10 cellular contexts compared by ENCODE assay signal in the genomic region with DNA sequence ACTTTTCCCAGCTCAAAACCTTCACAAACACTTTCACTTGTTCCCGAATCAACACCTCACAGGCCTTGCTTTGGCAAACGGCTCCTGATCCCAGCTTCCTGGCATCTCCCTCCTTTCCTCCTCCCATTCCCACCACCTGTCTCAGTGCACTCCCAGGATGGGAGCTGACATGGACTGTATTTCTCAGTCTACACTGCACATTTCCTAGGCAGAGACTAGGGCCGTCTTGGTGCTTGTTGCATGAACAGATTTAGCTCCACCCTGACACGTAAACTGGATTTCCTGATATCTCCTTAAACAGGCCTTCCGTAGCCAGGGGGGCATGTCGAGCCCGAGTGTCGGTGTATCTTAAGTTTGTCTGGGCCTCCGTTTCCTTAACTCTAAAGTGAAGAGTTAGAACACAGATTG. TPM values are rescaled to one million over a fixed set of nuclear protein-coding genes. Genes with fewer than 3 reads are reported as not detected.
DNase-seq lines count a peak whose midpoint lies in the region; ATAC-seq and TF ChIP-seq lines count a peak whose summit lies in the region.
"Had no signal": no experiment of that assay in that cellular context is flagged by ENCODE, and none has a peak within 500 bp of the region (broad histone marks: within the 10 kb centered on the region; RNA-seq: fewer than 3 reads in every experiment).

No MANE protein-coding gene starts in this region.

- H3K27ac ChIP-seq in endodermal cell (ENCODE audit: low read depth, low read length) = no peak overlapping the region

- peaks cover 6% of the 10 kb centered on the region; the same call in 1 of the 2 replicates for H3K4me1 ChIP-seq in ES-I3 (ENCODE audit: insufficient read depth, low read length)
- H3K4me1 ChIP-seq in endodermal cell (ENCODE audit: control insufficient read depth, insufficient read depth, low read length) = no peaks in the 10 kb centered on the region

- H3K4me1 Mint-ChIP-seq in endodermal cell (peaks cover 13% of the 10 kb centered on the region), progenitor cell of endocrine pancreas (ENCODE audit: low read depth) (peaks cover 14% of the 10 kb centered on the region)
- H3K4me1 Mint-ChIP-seq in activated T-helper 2 cell treated with anti-CD3 and anti-CD28 coated beads, Interferon-gamma antibody, Interleukin-2, Interleukin-4, amounts not matched to agents 10 μg/mL and 5 μg/mL and 100 μg/mL, durations not matched to agents 14 hours and 24 hours and 36 hours (ENCODE audit: low read depth) = peaks cover 21% of the 10 kb centered on the region

- H3K36me3 Mint-ChIP-seq in endodermal cell (ENCODE audit: low read depth) = peaks cover 3% of the 10 kb centered on the region
- H3K36me3 Mint-ChIP-seq in progenitor cell of endocrine pancreas (ENCODE audit: insufficient read depth) = no peaks in the 10 kb centered on the region
- H3K36me3 Mint-ChIP-seq in activated T-helper 2 cell treated with anti-CD3 and anti-CD28 coated beads, Interferon-gamma antibody, Interleukin-2, Interleukin-4, amounts not matched to agents 10 μg/mL and 5 μg/mL and 100 μg/mL, durations not matched to agents 14 hours and 24 hours and 36 hours (ENCODE audit: low read depth) = peaks cover 19% of the 10 kb centered on the region

- H3K9ac ChIP-seq in ES-I3 (ENCODE audit: low read depth, low read length) (peak overlapping the region; percentile 83; the same call in 1 of the 2 replicates), endodermal cell (ENCODE audit: extremely low read depth, low read length, poor library complexity, severe bottlenecking) (no peak overlapping the region)

- H3K27me3 Mint-ChIP-seq in endodermal cell (ENCODE audit: insufficient read depth) (peaks cover 11% of the 10 kb centered on the region), progenitor cell of endocrine pancreas (peaks cover 4% of the 10 kb centered on the region)
- H3K27me3 Mint-ChIP-seq in activated T-helper 2 cell treated with anti-CD3 and anti-CD28 coated beads, Interferon-gamma antibody, Interleukin-2, Interleukin-4, amounts not matched to agents 10 μg/mL and 5 μg/mL and 100 μg/mL, durations not matched to agents 14 hours and 24 hours and 36 hours (ENCODE audit: low read depth) = peaks cover 23% of the 10 kb centered on the region

- ATAC-seq in GM19395 (IDR thresholded peaks at IDR 0.05; ENCODE audit: unreplicated experiment) = no peak

- peak overlapping the region; percentile 88 for H3K4me3 ChIP-seq in endodermal cell (ENCODE audit: low read length)

- H3K4me3 Mint-ChIP-seq in endodermal cell (peak overlapping the region; percentile 74), progenitor cell of endocrine pancreas (ENCODE audit: low read depth) (no peak overlapping the region)
- no peak overlapping the region for H3K4me3 Mint-ChIP-seq in activated T-helper 2 cell treated with anti-CD3 and anti-CD28 coated beads, Interferon-gamma antibody, Interleukin-2, Interleukin-4, amounts not matched to agents 10 μg/mL and 5 μg/mL and 100 μg/mL, durations not matched to agents 14 hours and 24 hours and 36 hours (ENCODE audit: low read depth)

- intact Hi-C loops in posterior cingulate gyrus (cut with DNase I) = loop anchor here (5.0 to 10.0 kb wide), 3 partner anchors 161 to 274 kb away; a partner anchor contains a TSS
- intact Hi-C loops in activated T-helper 2 cell treated with anti-CD3 and anti-CD28 coated beads, Interferon-gamma antibody, Interleukin-2, Interleukin-4, amounts not matched to agents 10 μg/mL and 5 μg/mL and 100 μg/mL, durations not matched to agents 14 hours and 24 hours and 36 hours (cut with micrococcal nuclease) = loop anchor here (5.0 kb wide), 1 partner anchor 259 kb away; a partner anchor contains a TSS

- TF ChIP-seq CTCF in endodermal cell (conservative IDR thresholded peaks at IDR 0.05) = no peak
- no peak for TF ChIP-seq CTCF in progenitor cell of endocrine pancreas (IDR thresholded peaks at IDR 0.05; ENCODE audit: unreplicated experiment)

- peak; percentile 63 for DNase-seq in OCI-M1 (lab: John Stamatoyannopoulos, UW)
- DNase-seq in endodermal cell = no peak
- no peak for DNase-seq in progenitor cell of endocrine pancreas (ENCODE audit: low spot score, unreplicated experiment)
- DNase-seq in iPS-NIHi7 (ENCODE audit: extremely low spot score) = no peak
- DNase-seq in posterior cingulate gyrus = no peak
- no peak for DNase-seq in activated T-helper 2 cell treated with anti-CD3 and anti-CD28 coated beads, Interferon-gamma antibody, Interleukin-2, Interleukin-4, amounts not matched to agents 10 μg/mL and 5 μg/mL and 100 μg/mL, durations not matched to agents 14 hours and 24 hours and 36 hours (ENCODE audit: low spot score)

- 84 to 96% methylated on average over 5 to 9 of the region's 9 CpGs for WGBS in endodermal cell (ENCODE audit: insufficient coverage in 1 of 2, insufficient read length in 1 of 2), 2 experiments

- peaks cover 19% of the 10 kb centered on the region for H3K27me3 ChIP-seq in endodermal cell (ENCODE audit: control insufficient read depth, insufficient read depth, low read length, poor library complexity, severe bottlenecking)

- H3K36me3 ChIP-seq in ES-I3 (ENCODE audit: insufficient read depth, low read length) (no peaks in the 10 kb centered on the region; the same call in 1 of the 2 replicates), endodermal cell (ENCODE audit: control insufficient read depth, insufficient read depth, low read length) (peaks cover 6% of the 10 kb centered on the region)

- no peaks in the 10 kb centered on the region for H3K9me3 ChIP-seq in ES-I3 (ENCODE audit: control insufficient read depth, insufficient read depth, low read length)
- no peaks in the 10 kb centered on the region for H3K9me3 ChIP-seq in endodermal cell (ENCODE audit: control insufficient read depth, low read length)

- H3K9me3 Mint-ChIP-seq in endodermal cell (no peaks in the 10 kb centered on the region), progenitor cell of endocrine pancreas (ENCODE audit: low read depth) (no peaks in the 10 kb centered on the region)
- no peaks in the 10 kb centered on the region for H3K9me3 Mint-ChIP-seq in activated T-helper 2 cell treated with anti-CD3 and anti-CD28 coated beads, Interferon-gamma antibody, Interleukin-2, Interleukin-4, amounts not matched to agents 10 μg/mL and 5 μg/mL and 100 μg/mL, durations not matched to agents 14 hours and 24 hours and 36 hours

- H3K27ac Mint-ChIP-seq in endodermal cell = no peak overlapping the region
- peak overlapping the region; percentile 93 for H3K27ac Mint-ChIP-seq in progenitor cell of endocrine pancreas
- H3K27ac Mint-ChIP-seq in activated T-helper 2 cell treated with anti-CD3 and anti-CD28 coated beads, Interferon-gamma antibody, Interleukin-2, Interleukin-4, amounts not matched to agents 10 μg/mL and 5 μg/mL and 100 μg/mL, durations not matched to agents 14 hours and 24 hours and 36 hours = no peak overlapping the region

RNA-seq across cellular contexts. Expression of a gene that starts 0.8 kb away (rescaled TPM):
- total RNA-seq in endodermal cell (1 to 10 TPM; 3.7 to 4.4 TPM), progenitor cell of endocrine pancreas (7.5 and 8.1 TPM in 2 replicates)
- polyA plus RNA-seq in endodermal cell (2013, experiment 1 of 2) = 3.3 TPM
- 4.1 TPM for polyA plus RNA-seq in endodermal cell (2013, experiment 2 of 2)
- 4.0 and 4.2 TPM in 2 replicates for total RNA-seq in activated T-helper 2 cell treated with anti-CD3 and anti-CD28 coated beads, Interferon-gamma antibody, Interleukin-2, Interleukin-4, amounts not matched to agents 10 μg/mL and 5 μg/mL and 100 μg/mL, durations not matched to agents 14 hours and 24 hours and 36 hours

RNA-seq across cellular contexts. Expression of a gene that starts 2.8 kb away (rescaled TPM):
- total RNA-seq in endodermal cell = not detected
- polyA plus RNA-seq in endodermal cell (2013, experiment 1 of 2) = not detected
- not detected for polyA plus RNA-seq in endodermal cell (2013, experiment 2 of 2)
- total RNA-seq in progenitor cell of endocrine pancreas = not detected in 2 replicates
- not detected in 2 replicates for total RNA-seq in activated T-helper 2 cell treated with anti-CD3 and anti-CD28 coated beads, Interferon-gamma antibody, Interleukin-2, Interleukin-4, amounts not matched to agents 10 μg/mL and 5 μg/mL and 100 μg/mL, durations not matched to agents 14 hours and 24 hours and 36 hours
- total RNA-seq: dermis blood vessel endothelial cell; T-helper 1 cell treated with Interleukin-12 subunit alpha and Interleukin-12 subunit beta and Interleukin-4 antibody, amounts not matched to agents 30 ng/mL and 1 ng/mL, for 36 hours had no signal
